1 cellular context compared by ENCODE assay signal in genomic region chr10:70297224-70297623, GRCh38.
TF ChIP-seq lines count a peak whose summit lies in the region.

No MANE protein-coding gene starts in this region.

TF ChIP-seq in K562, 482 proteins besides CTCF, POLR2A, EP300 and RAD21:
- TF ChIP-seq SMARCC2 (IDR thresholded peaks at IDR 0.05; ENCODE audit: low read depth) (no peak), GATA2 (CRISPR knock-in tag; IDR thresholded peaks at IDR 0.05) (no peak), ZNF41 (CRISPR knock-in tag; conservative IDR thresholded peaks at IDR 0.05) (no peak), TBP (optimal IDR thresholded peaks at IDR 0.05; ENCODE audit: low read depth, low read length) (peak; percentile 24), NR2C2 (CRISPR knock-in tag; IDR thresholded peaks at IDR 0.05) (peak; percentile 35; the same call in 1 of the 2 replicates), NR2C2 (tag; IDR thresholded peaks at IDR 0.05) (peak; percentile 54), HDAC1 (IDR thresholded peaks at IDR 0.05) (0 out of 4 replicates have a peak, but pooled peaks of 1 of the 2 experiments have one; percentile 16), ZNF23 (CRISPR knock-in tag; IDR thresholded peaks at IDR 0.05) (no peak), NR2C1 (IDR thresholded peaks at IDR 0.05) (peak; percentile 78), NR2C1 (tag; IDR thresholded peaks at IDR 0.05) (peak; percentile 82)
